16 cellular contexts compared by ENCODE assay signal in the genomic region with DNA sequence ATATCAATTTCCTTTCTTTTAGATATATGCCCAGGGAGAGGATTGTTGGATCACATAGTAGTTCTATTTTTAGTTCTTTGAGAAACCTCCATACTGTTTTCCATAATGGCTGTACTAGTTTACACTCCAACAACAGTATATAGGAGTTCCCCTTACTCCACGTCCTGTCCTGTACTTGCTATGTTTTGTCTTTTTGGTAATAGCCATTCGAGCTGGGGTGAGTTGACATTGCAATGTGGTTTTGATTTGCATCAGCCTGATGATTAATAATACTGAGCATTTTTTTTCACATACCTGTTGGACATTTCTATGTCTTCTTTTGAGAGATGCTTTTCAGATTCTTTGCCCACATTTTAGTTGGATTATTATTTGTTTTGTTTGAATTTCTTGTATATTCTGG.
DNase-seq lines count a peak whose midpoint lies in the region; ATAC-seq, FAIRE-seq and TF ChIP-seq lines count a peak whose summit lies in the region.
"Had no signal": no experiment of that assay in that cellular context is flagged by ENCODE, and none has a peak within 500 bp of the region (broad histone marks: within the 10 kb centered on the region; RNA-seq: fewer than 3 reads in every experiment).

No MANE protein-coding gene starts in this region.

- FAIRE-seq in bronchial epithelial cell (lab: Jason Lieb, UNC) = no peak
- no peak for FAIRE-seq in keratinocyte (lab: Jason Lieb, UNC)
- FAIRE-seq: GM19239, H1, HepG2 had no signal

- peak overlapping the region; percentile 11 for H3K4me2 ChIP-seq in keratinocyte (ENCODE audit: control insufficient read depth, extremely low read depth, insufficient read depth, low read depth, low read length)
- H3K4me2 ChIP-seq: BLaER1 treated with 17β-estradiol and CSF1 and Interleukin-3, amounts not matched to agents 10 nM and 100 nM had no signal

- TF ChIP-seq CTCF in bronchial epithelial cell (IDR thresholded peaks at IDR 0.05; ENCODE audit: insufficient read depth, low read length, severe bottlenecking) (no peak), keratinocyte (optimal IDR thresholded peaks at IDR 0.05 in 1 of 3, IDR thresholded peaks at IDR 0.05 in 1 of 3, conservative IDR thresholded peaks at IDR 0.05 in 1 of 3; ENCODE audit: extremely low read depth in 1 of 3, insufficient read depth in 2 of 3, low read length in 3 of 3) (no peak)

- H3K9me3 ChIP-seq in keratinocyte (ENCODE audit: control insufficient read depth, low read depth, low read length) = no peaks in the 10 kb centered on the region
- H3K9me3 ChIP-seq: BLaER1 treated with 17β-estradiol and CSF1 and Interleukin-3, amounts not matched to agents 10 nM and 100 nM had no signal

- peak; percentile 50 for ATAC-seq in HG02610 (IDR thresholded peaks at IDR 0.05; ENCODE audit: unreplicated experiment)
- ATAC-seq: CD8-positive, alpha-beta T cell; HepG2 had no signal

- no peak overlapping the region for H3K9ac ChIP-seq in keratinocyte (ENCODE audit: control insufficient read depth, extremely low read depth, insufficient read depth, low read length)
- H3K9ac ChIP-seq: BLaER1 treated with 17β-estradiol and CSF1 and Interleukin-3, amounts not matched to agents 10 nM and 100 nM had no signal

- H3K4me3 ChIP-seq in bronchial epithelial cell (ENCODE audit: low read depth, low read length) = no peak overlapping the region
- no peak overlapping the region for H3K4me3 ChIP-seq in keratinocyte (ENCODE audit: control insufficient read depth in 2 of 3, extremely low read depth in 1 of 3, insufficient read depth in 2 of 3, low read depth in 1 of 3, low read length in 3 of 3)
- H3K4me3 ChIP-seq: BLaER1 treated with 17β-estradiol and CSF1 and Interleukin-3, amounts not matched to agents 10 nM and 100 nM had no signal

- H3K4me1 ChIP-seq in keratinocyte (ENCODE audit: control insufficient read depth, extremely low read depth, insufficient read depth, low read length) = peaks cover 35% of the 10 kb centered on the region
- H3K4me1 ChIP-seq: BLaER1 treated with 17β-estradiol and CSF1 and Interleukin-3, amounts not matched to agents 10 nM and 100 nM had no signal

- H3K27ac ChIP-seq in keratinocyte (ENCODE audit: control insufficient read depth, insufficient read depth, low read length) = no peak overlapping the region
- H3K27ac ChIP-seq: BLaER1 treated with 17β-estradiol and CSF1 and Interleukin-3, amounts not matched to agents 10 nM and 100 nM had no signal

- no peaks in the 10 kb centered on the region for H4K20me1 ChIP-seq in keratinocyte (ENCODE audit: control insufficient read depth, extremely low read depth, insufficient read depth, low read length)
- H4K20me1 ChIP-seq: BLaER1 treated with 17β-estradiol and CSF1 and Interleukin-3, amounts not matched to agents 10 nM and 100 nM had no signal

- DNase-seq in SW480 (ENCODE audit: low spot score) (peak; percentile 18), bronchial epithelial cell (ENCODE audit: low read depth) (peak; percentile 84), keratinocyte (ENCODE audit: low read depth, low spot score) (peak; percentile 44), NCI-H748 (lab: John Stamatoyannopoulos, UW; ENCODE audit: unreplicated experiment) (no peak), NCI-H524 treated with DMSO at 0.1 percent for 48 hours (lab: John Stamatoyannopoulos, UW) (no peak)
- DNase-seq in stimulated activated naive CD4-positive, alpha-beta T cell treated with Interleukin-2 at 50 U/mL for 16 hours (lab: John Stamatoyannopoulos, UW) = no peak
- DNase-seq: Calu3; CD8-positive, alpha-beta T cell; DMS79 treated with DMSO at 0.1 percent for 48 hours; GF-D8; H9 had no signal

- no peak overlapping the region for H2AFZ ChIP-seq in keratinocyte (ENCODE audit: control insufficient read depth, low read length)

- dilution Hi-C loops in keratinocyte (cut with MboI; ENCODE audit: extremely low pct_ligation_motif_present, low sequenced_read_pairs) = no loop called here

- no peaks in the 10 kb centered on the region for H3K27me3 ChIP-seq in bronchial epithelial cell (ENCODE audit: control insufficient read depth, insufficient read depth, low read length)
- no peaks in the 10 kb centered on the region for H3K27me3 ChIP-seq in keratinocyte (ENCODE audit: control insufficient read depth, extremely low read depth, insufficient read depth, low read length)
- H3K27me3 ChIP-seq: BLaER1 treated with 17β-estradiol and CSF1 and Interleukin-3, amounts not matched to agents 10 nM and 100 nM had no signal

- no peaks in the 10 kb centered on the region for H3K36me3 ChIP-seq in bronchial epithelial cell (ENCODE audit: control insufficient read depth, insufficient read depth, low read length)
- H3K36me3 ChIP-seq in keratinocyte (ENCODE audit: control insufficient read depth in 2 of 2, extremely low read depth in 1 of 2, insufficient read depth in 2 of 2, low read length in 2 of 2) = no peaks in the 10 kb centered on the region
- H3K36me3 ChIP-seq: BLaER1 treated with 17β-estradiol and CSF1 and Interleukin-3, amounts not matched to agents 10 nM and 100 nM had no signal

- no peaks in the 10 kb centered on the region for H3K79me2 ChIP-seq in keratinocyte (ENCODE audit: control insufficient read depth, insufficient read depth, low read length)

- no peaks in the 10 kb centered on the region for H3K9me1 ChIP-seq in keratinocyte (ENCODE audit: control insufficient read depth, extremely low read depth, insufficient read depth, low read length)

Comparison
In these comparisons a context has a peak if more than half of its experiments do, and no peak if none do; other contexts are left out.
1. DNase-seq: peak in SW480 (single experiment), bronchial epithelial cell (single experiment) and keratinocyte (single experiment); none in NCI-H748 (single experiment), stimulated activated naive CD4-positive, alpha-beta T cell treated with Interleukin-2 at 50 U/mL for 16 hours (single experiment) and NCI-H524 treated with DMSO at 0.1 percent for 48 hours (single experiment).